Comparison of ENCODE assay signal across 1 cellular context in genomic region chr12:8038659-8039114, GRCh38.
TF ChIP-seq lines count a peak whose summit lies in the region.

No MANE protein-coding gene starts in this region.

TF ChIP-seq in GM23338, 12 proteins besides CTCF, POLR2A, EP300 and RAD21 (continued from another document):
- TF ChIP-seq POLR2AphosphoS5 (IDR thresholded peaks at IDR 0.05; ENCODE audit: low read depth) (no peak), EZH2phosphoT487 (IDR thresholded peaks at IDR 0.05; ENCODE audit: unreplicated experiment) (no peak), ZNF114 (CRISPR knock-in tag; IDR thresholded peaks at IDR 0.05) (no peak)
- TF ChIP-seq, protein P1, sequence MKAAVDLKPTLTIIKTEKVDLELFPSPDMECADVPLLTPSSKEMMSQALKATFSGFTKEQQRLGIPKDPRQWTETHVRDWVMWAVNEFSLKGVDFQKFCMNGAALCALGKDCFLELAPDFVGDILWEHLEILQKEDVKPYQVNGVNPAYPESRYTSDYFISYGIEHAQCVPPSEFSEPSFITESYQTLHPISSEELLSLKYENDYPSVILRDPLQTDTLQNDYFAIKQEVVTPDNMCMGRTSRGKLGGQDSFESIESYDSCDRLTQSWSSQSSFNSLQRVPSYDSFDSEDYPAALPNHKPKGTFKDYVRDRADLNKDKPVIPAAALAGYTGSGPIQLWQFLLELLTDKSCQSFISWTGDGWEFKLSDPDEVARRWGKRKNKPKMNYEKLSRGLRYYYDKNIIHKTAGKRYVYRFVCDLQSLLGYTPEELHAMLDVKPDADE (IDR thresholded peaks at IDR 0.05): no peak
- TF ChIP-seq, protein P2, sequence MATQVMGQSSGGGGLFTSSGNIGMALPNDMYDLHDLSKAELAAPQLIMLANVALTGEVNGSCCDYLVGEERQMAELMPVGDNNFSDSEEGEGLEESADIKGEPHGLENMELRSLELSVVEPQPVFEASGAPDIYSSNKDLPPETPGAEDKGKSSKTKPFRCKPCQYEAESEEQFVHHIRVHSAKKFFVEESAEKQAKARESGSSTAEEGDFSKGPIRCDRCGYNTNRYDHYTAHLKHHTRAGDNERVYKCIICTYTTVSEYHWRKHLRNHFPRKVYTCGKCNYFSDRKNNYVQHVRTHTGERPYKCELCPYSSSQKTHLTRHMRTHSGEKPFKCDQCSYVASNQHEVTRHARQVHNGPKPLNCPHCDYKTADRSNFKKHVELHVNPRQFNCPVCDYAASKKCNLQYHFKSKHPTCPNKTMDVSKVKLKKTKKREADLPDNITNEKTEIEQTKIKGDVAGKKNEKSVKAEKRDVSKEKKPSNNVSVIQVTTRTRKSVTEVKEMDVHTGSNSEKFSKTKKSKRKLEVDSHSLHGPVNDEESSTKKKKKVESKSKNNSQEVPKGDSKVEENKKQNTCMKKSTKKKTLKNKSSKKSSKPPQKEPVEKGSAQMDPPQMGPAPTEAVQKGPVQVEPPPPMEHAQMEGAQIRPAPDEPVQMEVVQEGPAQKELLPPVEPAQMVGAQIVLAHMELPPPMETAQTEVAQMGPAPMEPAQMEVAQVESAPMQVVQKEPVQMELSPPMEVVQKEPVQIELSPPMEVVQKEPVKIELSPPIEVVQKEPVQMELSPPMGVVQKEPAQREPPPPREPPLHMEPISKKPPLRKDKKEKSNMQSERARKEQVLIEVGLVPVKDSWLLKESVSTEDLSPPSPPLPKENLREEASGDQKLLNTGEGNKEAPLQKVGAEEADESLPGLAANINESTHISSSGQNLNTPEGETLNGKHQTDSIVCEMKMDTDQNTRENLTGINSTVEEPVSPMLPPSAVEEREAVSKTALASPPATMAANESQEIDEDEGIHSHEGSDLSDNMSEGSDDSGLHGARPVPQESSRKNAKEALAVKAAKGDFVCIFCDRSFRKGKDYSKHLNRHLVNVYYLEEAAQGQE (IDR thresholded peaks at IDR 0.05; ENCODE audit: unreplicated experiment): no peak
